8 cellular contexts compared by ENCODE assay signal in genomic region chr10:72249176-72249862, GRCh38. TPM values are rescaled to one million over a fixed set of nuclear protein-coding genes. Genes with fewer than 3 reads are reported as not detected.
DNase-seq lines count a peak whose midpoint lies in the region; ATAC-seq, FAIRE-seq and TF ChIP-seq lines count a peak whose summit lies in the region.
"Not testable (repeated sequence)": the region's sequence is repeated elsewhere in the genome, so short reads cannot be mapped to it uniquely, and the experiment has no call there.

No MANE protein-coding gene starts in this region.

- not testable (repeated sequence) for H3K4me2 ChIP-seq in GM23338
- peak overlapping the region; percentile 98 for H3K4me2 ChIP-seq in HepG2 (ENCODE audit: low read depth, low read length)

- H3K4me3 ChIP-seq in GM12864 (ENCODE audit: low read depth, low read length) (peak overlapping the region; percentile 27), coronary artery (peak overlapping the region; percentile 44), HepG2 (replicated peaks in 1 of 3; ENCODE audit: insufficient read depth in 1 of 3, low read depth in 2 of 3, low read length in 3 of 3) (peak overlapping the region; percentile 56 to 75 (median 65); a peak in 5 of 6 replicates), tibial artery (peak overlapping the region in 1 of 2 donors; percentile 37)
- H3K4me3 ChIP-seq in GM23338 = not testable (repeated sequence)

- H3K4me1 Mint-ChIP-seq in GM23338 (peaks cover 18% of the 10 kb centered on the region), progenitor cell of endocrine pancreas (ENCODE audit: low read depth) (peaks cover 19% of the 10 kb centered on the region)
- peaks cover 91% of the 10 kb centered on the region for H3K4me1 Mint-ChIP-seq in activated T-cell treated with anti-CD3 and anti-CD28 coated beads, Interleukin-2, amount 50 U/mL, for 72 hours (ENCODE audit: low read depth)

- H3K79me2 ChIP-seq in GM23338 (replicated peaks; ENCODE audit: insufficient read depth); HepG2 (ENCODE audit: insufficient read depth, low read length): not testable (repeated sequence)

- H3K4me1 ChIP-seq in GM23338 (ENCODE audit: insufficient read depth) = peaks cover 21% of the 10 kb centered on the region
- H3K4me1 ChIP-seq in HepG2 (ENCODE audit: insufficient read depth, low read length) = peaks cover 94% of the 10 kb centered on the region
- H3K4me1 ChIP-seq in tibial artery = peaks cover 12 to 99% (median 85%) of the 10 kb centered on the region in 4 donors

- H2AFZ ChIP-seq in GM23338 (peak overlapping the region; percentile 92), HepG2 (ENCODE audit: low read length) (peak overlapping the region; percentile 51)

- POLR2A ChIA-PET in HepG2 (lab: Yijun Ruan, JAX) = interaction anchor here (1.2 to 2.3 kb wide), 4 partner anchors 12 to 106 kb away, joined by 3 to 18 read pairs (median 10); partner anchors contain the start of genes DDIT4 and DNAJB12

- in situ Hi-C loops in HepG2 (cut with HindIII; ENCODE audit: extremely low pct_ligation_motif_present, low pct_unique_long_range_greater_than_20kb) = not testable (repeated sequence)

- H4K20me1 ChIP-seq in GM23338 (replicated peaks; ENCODE audit: insufficient read depth); HepG2 (ENCODE audit: insufficient read depth, low read length): not testable (repeated sequence)

- CTCF ChIA-PET in HepG2 (lab: Yijun Ruan, JAX; ENCODE audit: low intra/inter-chr PET ratio, low total read pairs) = not testable (repeated sequence)

- H3K9me3 Mint-ChIP-seq in GM23338; activated T-cell treated with anti-CD3 and anti-CD28 coated beads, Interleukin-2, amount 50 U/mL, for 72 hours; progenitor cell of endocrine pancreas (ENCODE audit: low read depth): not testable (repeated sequence)

- peaks cover 15% of the 10 kb centered on the region for H3K27me3 Mint-ChIP-seq in GM23338 (ENCODE audit: insufficient read depth, low read depth, poor library complexity)
- not testable (repeated sequence) for H3K27me3 Mint-ChIP-seq in activated T-cell treated with anti-CD3 and anti-CD28 coated beads, Interleukin-2, amount 50 U/mL, for 72 hours (ENCODE audit: low read depth); progenitor cell of endocrine pancreas

- intact Hi-C loops in HepG2 (cut with micrococcal nuclease; ENCODE audit: unreplicated experiment) (loop anchor here (2.0 kb wide), 1 partner anchor 23 kb away; the partner anchor contains the start of gene DDIT4), tibial artery (cut with DNase I; ENCODE audit: low total_unique reads) (loop anchor here (2.0 to 10.0 kb wide), 2 partner anchors 23 to 265 kb away; partner anchors contain the start of gene DDIT4)

- not testable (repeated sequence) for H3K9me2 ChIP-seq in GM23338 (ENCODE audit: insufficient read depth)

- not testable (repeated sequence) for TF ChIP-seq CTCF in GM12864 (IDR thresholded peaks at IDR 0.05; ENCODE audit: low read depth, low read length, missing control alignments); GM23338 (conservative IDR thresholded peaks at IDR 0.05; ENCODE audit: low read depth in 2 of 2); coronary artery (IDR thresholded peaks at IDR 0.05); HepG2 (CRISPR knock-in tag; IDR thresholded peaks at IDR 0.05); progenitor cell of endocrine pancreas (IDR thresholded peaks at IDR 0.05; ENCODE audit: unreplicated experiment); tibial artery (IDR thresholded peaks at IDR 0.05)

- not testable (repeated sequence) for TF ChIP-seq EP300 in HepG2 (IDR thresholded peaks at IDR 0.05; ENCODE audit: low read depth in 2 of 2, low read length in 2 of 2); HepG2 (CRISPR knock-in tag; IDR thresholded peaks at IDR 0.05; ENCODE audit: borderline replicate concordance)

- not testable (repeated sequence) for H3K27me3 ChIP-seq in GM23338 (ENCODE audit: insufficient read depth); HepG2 (ENCODE audit: control insufficient read depth in 1 of 2, insufficient read depth in 2 of 2, low read length in 2 of 2); tibial artery

- H3K9ac ChIP-seq in HepG2 (ENCODE audit: insufficient read depth, low read depth, low read length) = peak overlapping the region; percentile 79

- not testable (repeated sequence) for H3K36me3 Mint-ChIP-seq in GM23338 (ENCODE audit: low read depth); activated T-cell treated with anti-CD3 and anti-CD28 coated beads, Interleukin-2, amount 50 U/mL, for 72 hours (ENCODE audit: insufficient read depth in 2 of 2); progenitor cell of endocrine pancreas (ENCODE audit: insufficient read depth)

- H3K27ac Mint-ChIP-seq in GM23338 (peak overlapping the region; percentile 97), progenitor cell of endocrine pancreas (peak overlapping the region; percentile 79)
- H3K27ac Mint-ChIP-seq in activated T-cell treated with anti-CD3 and anti-CD28 coated beads, Interleukin-2, amount 50 U/mL, for 72 hours = peak overlapping the region; percentile 74

- not testable (repeated sequence) for H3F3A ChIP-seq in GM23338 (replicated peaks; ENCODE audit: low read depth)

- WGBS in HepG2 (ENCODE audit: low lambda C conversion rate) = 68% methylated on average over 17 of the region's 17 CpGs

- not testable (repeated sequence) for H3K27ac ChIP-seq in GM23338 (ENCODE audit: low read depth)
- H3K27ac ChIP-seq in coronary artery (peak overlapping the region; percentile 87 to 96), HepG2 (ENCODE audit: extremely low read length, insufficient read depth, low read length) (peak overlapping the region; percentile 81), tibial artery (peak overlapping the region; percentile 85 to 91)

- H3K9me3 ChIP-seq in HepG2 (ENCODE audit: low read length); tibial artery: not testable (repeated sequence)

- not testable (repeated sequence) for FAIRE-seq in HepG2 (lab: Jason Lieb, UNC)

- TF ChIP-seq RAD21 in HepG2 (CRISPR knock-in tag; IDR thresholded peaks at IDR 0.05) = not testable (repeated sequence)

- not testable (repeated sequence) for BruUV-seq in HepG2 (replicated peaks; lab: Mats Ljungman, UMichigan)

- TF ChIP-seq POLR2A in HepG2 (IDR thresholded peaks at IDR 0.05; ENCODE audit: insufficient read depth in 1 of 2, low read depth in 2 of 2, low read length in 2 of 2) = not testable (repeated sequence)

- H3K4me3 Mint-ChIP-seq in GM23338 = peak overlapping the region; percentile 64; the same call in 1 of the 3 replicates
- peak overlapping the region; percentile 71 to 96 for H3K4me3 Mint-ChIP-seq in activated T-cell treated with anti-CD3 and anti-CD28 coated beads, Interleukin-2, amount 50 U/mL, for 72 hours
- not testable (repeated sequence) for H3K4me3 Mint-ChIP-seq in progenitor cell of endocrine pancreas (ENCODE audit: low read depth)

- H3K36me3 ChIP-seq in GM23338 (ENCODE audit: insufficient read depth); HepG2 (replicated peaks in 1 of 2; ENCODE audit: control insufficient read depth in 1 of 2, insufficient read depth in 2 of 2, low read length in 2 of 2); tibial artery: not testable (repeated sequence)

- ATAC-seq in GM23338; activated T-cell treated with anti-CD3 and anti-CD28 coated beads, Interleukin-2, amount 50 U/mL, for 72 hours (replicated peaks in 1 of 2): not testable (repeated sequence)
- ATAC-seq in HepG2 = peak; percentile 15; the same call in 1 of the 3 replicates

- DNase-seq in GM12864 (ENCODE audit: low read depth) (peak; percentile 53), NAMALWA (ENCODE audit: low spot score) (peak; percentile 63)
- DNase-seq in GM23338 (ENCODE audit: low spot score); activated T-cell treated with anti-CD3 and anti-CD28 coated beads, Interleukin-2, amount 50 U/mL, for 72 hours; coronary artery (ENCODE audit: low spot score); HepG2 (ENCODE audit: low spot score); progenitor cell of endocrine pancreas (ENCODE audit: low spot score, unreplicated experiment); tibial artery: not testable (repeated sequence)

RNA-seq across cellular contexts. Expression of gene DDIT4, which starts 24.4 kb away (rescaled TPM):
- total RNA-seq in GM23338 (2014; rRNA removed; shearing (Covaris generic)) = 110 and 136 TPM in 2 replicates
- polyA plus RNA-seq in GM23338 (2016; fragmentation: Nextera tagmentation; extraction: Ambion mirVana) = 108 and 114 TPM in 2 replicates
- total RNA-seq in activated T-cell treated with anti-CD3 and anti-CD28 coated beads, Interleukin-2, amount 50 U/mL, for 72 hours = 1,000 to 10,000 TPM; 1,119 to 1,202 TPM
- 35.2 and 35.6 TPM in 2 replicates for total RNA-seq in HepG2 (2016; rRNA removed; fragmentation: Illumina TruSeq; extraction: Trizol)
- total RNA-seq in HepG2 (2016; cell fraction: cytosol; rRNA removed; fragmentation: Illumina TruSeq; extraction: Trizol; ENCODE audit: low read depth) = 17.3 and 17.4 TPM in 2 replicates
- total RNA-seq in HepG2 (2016; cell fraction: insoluble cytoplasmic fraction; rRNA removed; fragmentation: Illumina TruSeq; extraction: Trizol) = 35.9 and 37.2 TPM in 2 replicates
- 34.5 and 35.2 TPM in 2 replicates for total RNA-seq in HepG2 (2016; cell fraction: membrane; rRNA removed; fragmentation: Illumina TruSeq; extraction: Trizol)
- total RNA-seq in HepG2 (2016; cell fraction: nucleus; rRNA removed; fragmentation: Illumina TruSeq; extraction: Trizol) = 19.2 and 19.4 TPM in 2 replicates
- polyA plus RNA-seq in HepG2 (2011; rRNA removed) = 40.7 and 78.9 TPM in 2 replicates
- polyA plus RNA-seq in HepG2 (2011; cell fraction: cytosol; rRNA removed) = 47.3 and 59.3 TPM in 2 replicates
- polyA plus RNA-seq in HepG2 (2011; cell fraction: nucleus; rRNA removed) = 73.1 and 98.3 TPM in 2 replicates
- polyA plus RNA-seq in HepG2 (2012) = 82.2 and 137 TPM in 2 replicates
- 3.8 and 5.2 TPM in 2 replicates for polyA plus RNA-seq in HepG2 (2016; cell fraction: cytosol; fragmentation: Illumina TruSeq; extraction: Trizol; ENCODE audit: low read depth)
- 24.9 and 26.7 TPM in 2 replicates for polyA plus RNA-seq in HepG2 (2016; cell fraction: insoluble cytoplasmic fraction; fragmentation: Illumina TruSeq; extraction: Trizol; ENCODE audit: low read depth)
- 8.1 and 8.4 TPM in 2 replicates for polyA plus RNA-seq in HepG2 (2016; cell fraction: membrane; fragmentation: Illumina TruSeq; extraction: Trizol; ENCODE audit: low read depth)
- polyA plus RNA-seq in HepG2 (2016; cell fraction: nucleus; fragmentation: Illumina TruSeq; extraction: Trizol; ENCODE audit: insufficient read depth, low read depth) = 27.3 and 28.4 TPM in 2 replicates
- 150 and 161 TPM in 2 replicates for polyA minus RNA-seq in HepG2 (2011; rRNA and poly(A)+ RNA removed; ENCODE audit: low replicate concordance)
- polyA minus RNA-seq in HepG2 (2011; cell fraction: cytosol; rRNA and poly(A)+ RNA removed) = 74.7 and 77.2 TPM in 2 replicates
- 51.2 and 56.2 TPM in 2 replicates for polyA minus RNA-seq in HepG2 (2011; cell fraction: nucleus; rRNA and poly(A)+ RNA removed)
- 36.9 and 49.7 TPM in 2 replicates for total RNA-seq in progenitor cell of endocrine pancreas

RNA-seq across cellular contexts. Expression of gene ASCC1, which starts 33.2 kb away (rescaled TPM):
- total RNA-seq in GM23338 (2014; rRNA removed; shearing (Covaris generic)) = 30.3 and 37.2 TPM in 2 replicates
- 13.5 and 13.7 TPM in 2 replicates for polyA plus RNA-seq in GM23338 (2016; fragmentation: Nextera tagmentation; extraction: Ambion mirVana)
- total RNA-seq in activated T-cell treated with anti-CD3 and anti-CD28 coated beads, Interleukin-2, amount 50 U/mL, for 72 hours = 10 to 100 TPM; 81.2 to 84.3 TPM
- total RNA-seq in HepG2 (2016; rRNA removed; fragmentation: Illumina TruSeq; extraction: Trizol) = 30.1 and 51.0 TPM in 2 replicates
- 5.7 and 7.9 TPM in 2 replicates for total RNA-seq in HepG2 (2016; cell fraction: cytosol; rRNA removed; fragmentation: Illumina TruSeq; extraction: Trizol; ENCODE audit: low read depth)
- total RNA-seq in HepG2 (2016; cell fraction: insoluble cytoplasmic fraction; rRNA removed; fragmentation: Illumina TruSeq; extraction: Trizol) = 31.9 and 52.7 TPM in 2 replicates
- total RNA-seq in HepG2 (2016; cell fraction: membrane; rRNA removed; fragmentation: Illumina TruSeq; extraction: Trizol) = 8.5 and 11.2 TPM in 2 replicates
- 19.7 and 20.4 TPM in 2 replicates for total RNA-seq in HepG2 (2016; cell fraction: nucleus; rRNA removed; fragmentation: Illumina TruSeq; extraction: Trizol)
- 16.6 and 21.6 TPM in 2 replicates for polyA plus RNA-seq in HepG2 (2011; rRNA removed)
- polyA plus RNA-seq in HepG2 (2011; cell fraction: cytosol; rRNA removed) = 12.4 and 18.1 TPM in 2 replicates
- 7.4 and 10.0 TPM in 2 replicates for polyA plus RNA-seq in HepG2 (2011; cell fraction: nucleus; rRNA removed)
- 23.8 and 25.1 TPM in 2 replicates for polyA plus RNA-seq in HepG2 (2012)
- polyA plus RNA-seq in HepG2 (2016; cell fraction: cytosol; fragmentation: Illumina TruSeq; extraction: Trizol; ENCODE audit: low read depth) = 2.5 and 3.4 TPM in 2 replicates
- 47.4 and 47.8 TPM in 2 replicates for polyA plus RNA-seq in HepG2 (2016; cell fraction: insoluble cytoplasmic fraction; fragmentation: Illumina TruSeq; extraction: Trizol; ENCODE audit: low read depth)
- 5.9 and 6.9 TPM in 2 replicates for polyA plus RNA-seq in HepG2 (2016; cell fraction: membrane; fragmentation: Illumina TruSeq; extraction: Trizol; ENCODE audit: low read depth)
- 22.3 and 27.0 TPM in 2 replicates for polyA plus RNA-seq in HepG2 (2016; cell fraction: nucleus; fragmentation: Illumina TruSeq; extraction: Trizol; ENCODE audit: insufficient read depth, low read depth)
- 21.8 and 33.7 TPM in 2 replicates for polyA minus RNA-seq in HepG2 (2011; rRNA and poly(A)+ RNA removed; ENCODE audit: low replicate concordance)
- 16.5 and 21.2 TPM in 2 replicates for polyA minus RNA-seq in HepG2 (2011; cell fraction: cytosol; rRNA and poly(A)+ RNA removed)
- polyA minus RNA-seq in HepG2 (2011; cell fraction: nucleus; rRNA and poly(A)+ RNA removed) = 25.8 and 32.3 TPM in 2 replicates
- total RNA-seq in progenitor cell of endocrine pancreas = 40.0 and 42.2 TPM in 2 replicates

RNA-seq across cellular contexts. Expression of gene ANAPC16, which starts 33.5 kb away (rescaled TPM):
- 77.5 and 88.5 TPM in 2 replicates for total RNA-seq in GM23338 (2014; rRNA removed; shearing (Covaris generic))
- polyA plus RNA-seq in GM23338 (2016; fragmentation: Nextera tagmentation; extraction: Ambion mirVana) (116 and 126 TPM in 2 replicates), HepG2 (2011; rRNA removed) (70.4 and 89.4 TPM in 2 replicates)
- 100 to 1,000 TPM; 183 to 197 TPM for total RNA-seq in activated T-cell treated with anti-CD3 and anti-CD28 coated beads, Interleukin-2, amount 50 U/mL, for 72 hours
- total RNA-seq in HepG2 (2016; rRNA removed; fragmentation: Illumina TruSeq; extraction: Trizol) (74.8 and 95.6 TPM in 2 replicates), progenitor cell of endocrine pancreas (85.3 and 85.9 TPM in 2 replicates)
- 91.2 and 103 TPM in 2 replicates for total RNA-seq in HepG2 (2016; cell fraction: cytosol; rRNA removed; fragmentation: Illumina TruSeq; extraction: Trizol; ENCODE audit: low read depth)
- 76.8 and 94.9 TPM in 2 replicates for total RNA-seq in HepG2 (2016; cell fraction: insoluble cytoplasmic fraction; rRNA removed; fragmentation: Illumina TruSeq; extraction: Trizol)
- 149 and 166 TPM in 2 replicates for total RNA-seq in HepG2 (2016; cell fraction: membrane; rRNA removed; fragmentation: Illumina TruSeq; extraction: Trizol)
- 25.8 and 31.4 TPM in 2 replicates for total RNA-seq in HepG2 (2016; cell fraction: nucleus; rRNA removed; fragmentation: Illumina TruSeq; extraction: Trizol)
- polyA plus RNA-seq in HepG2 (2011; cell fraction: cytosol; rRNA removed) = 49.3 and 62.9 TPM in 2 replicates
- polyA plus RNA-seq in HepG2 (2011; cell fraction: nucleus; rRNA removed) = 10.9 and 14.2 TPM in 2 replicates
- polyA plus RNA-seq in HepG2 (2012) = 59.2 and 62.8 TPM in 2 replicates
- 138 and 184 TPM in 2 replicates for polyA plus RNA-seq in HepG2 (2016; cell fraction: cytosol; fragmentation: Illumina TruSeq; extraction: Trizol; ENCODE audit: low read depth)
- polyA plus RNA-seq in HepG2 (2016; cell fraction: insoluble cytoplasmic fraction; fragmentation: Illumina TruSeq; extraction: Trizol; ENCODE audit: low read depth) = 106 and 114 TPM in 2 replicates
- 159 and 184 TPM in 2 replicates for polyA plus RNA-seq in HepG2 (2016; cell fraction: membrane; fragmentation: Illumina TruSeq; extraction: Trizol; ENCODE audit: low read depth)
- 52.6 and 58.6 TPM in 2 replicates for polyA plus RNA-seq in HepG2 (2016; cell fraction: nucleus; fragmentation: Illumina TruSeq; extraction: Trizol; ENCODE audit: insufficient read depth, low read depth)
- 27.8 and 41.1 TPM in 2 replicates for polyA minus RNA-seq in HepG2 (2011; rRNA and poly(A)+ RNA removed; ENCODE audit: low replicate concordance)
- 13.3 and 15.2 TPM in 2 replicates for polyA minus RNA-seq in HepG2 (2011; cell fraction: cytosol; rRNA and poly(A)+ RNA removed)
- 9.3 and 13.2 TPM in 2 replicates for polyA minus RNA-seq in HepG2 (2011; cell fraction: nucleus; rRNA and poly(A)+ RNA removed)
